ENCODE assay signal across 2 cellular contexts in the genomic region with DNA sequence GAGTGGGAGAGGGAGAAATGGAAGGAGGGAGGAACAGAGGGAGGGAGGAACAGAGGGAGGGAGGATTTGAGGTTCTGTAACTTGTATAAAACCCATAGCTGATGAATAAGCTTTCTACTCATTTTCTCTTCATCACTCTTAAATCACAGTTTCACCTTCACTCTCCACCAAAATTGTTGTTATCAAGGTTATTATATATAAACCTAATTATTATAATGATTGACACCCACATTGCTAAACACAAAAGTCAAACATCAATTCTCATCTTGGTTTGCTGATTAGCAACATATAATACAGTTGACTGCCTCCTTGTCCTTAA.
TF ChIP-seq lines count a peak whose summit lies in the region.

No MANE protein-coding gene starts in this region.

TF ChIP-seq in HepG2, 621 proteins besides CTCF, POLR2A, EP300 and RAD21:
- TF ChIP-seq ZNF562 (CRISPR knock-in tag; IDR thresholded peaks at IDR 0.05; ENCODE audit: borderline replicate concordance) = no peak
- peak; percentile 80 for TF ChIP-seq HNRNPK (IDR thresholded peaks at IDR 0.05; ENCODE audit: low read depth, low read length, poor library complexity, severe bottlenecking)
- TF ChIP-seq RORA (CRISPR knock-in tag; IDR thresholded peaks at IDR 0.05) = no peak

TF ChIP-seq in IMR-90, 13 proteins besides CTCF, POLR2A, EP300 and RAD21:
- TF ChIP-seq SMC3 (IDR thresholded peaks at IDR 0.05; ENCODE audit: low read depth, low read length) (no peak), NFE2L2 (IDR thresholded peaks at IDR 0.05; ENCODE audit: low read depth, low read length) (no peak), RCOR1 (IDR thresholded peaks at IDR 0.05; ENCODE audit: insufficient replicate concordance, low read length) (no peak), BHLHE40 (IDR thresholded peaks at IDR 0.05; ENCODE audit: low read depth, low read length) (no peak), MAFK (IDR thresholded peaks at IDR 0.05; ENCODE audit: low read depth, low read length) (no peak), RFX5 (IDR thresholded peaks at IDR 0.05; ENCODE audit: low read depth, low read length) (no peak), CHD1 (IDR thresholded peaks at IDR 0.05; ENCODE audit: low read depth, low read length) (no peak), FOS (IDR thresholded peaks at IDR 0.05; ENCODE audit: low read depth, low read length) (no peak), MAZ (IDR thresholded peaks at IDR 0.05; ENCODE audit: borderline replicate concordance, low read depth, low read length) (no peak), MXI1 (IDR thresholded peaks at IDR 0.05; ENCODE audit: borderline replicate concordance, low read depth, low read length) (no peak), CEBPB (IDR thresholded peaks at IDR 0.05; ENCODE audit: low read depth, low read length) (no peak)
- TF ChIP-seq, protein P1, sequence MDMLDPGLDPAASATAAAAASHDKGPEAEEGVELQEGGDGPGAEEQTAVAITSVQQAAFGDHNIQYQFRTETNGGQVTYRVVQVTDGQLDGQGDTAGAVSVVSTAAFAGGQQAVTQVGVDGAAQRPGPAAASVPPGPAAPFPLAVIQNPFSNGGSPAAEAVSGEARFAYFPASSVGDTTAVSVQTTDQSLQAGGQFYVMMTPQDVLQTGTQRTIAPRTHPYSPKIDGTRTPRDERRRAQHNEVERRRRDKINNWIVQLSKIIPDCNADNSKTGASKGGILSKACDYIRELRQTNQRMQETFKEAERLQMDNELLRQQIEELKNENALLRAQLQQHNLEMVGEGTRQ (IDR thresholded peaks at IDR 0.05; ENCODE audit: low read depth, low read length) = no peak
- TF ChIP-seq, protein P2, sequence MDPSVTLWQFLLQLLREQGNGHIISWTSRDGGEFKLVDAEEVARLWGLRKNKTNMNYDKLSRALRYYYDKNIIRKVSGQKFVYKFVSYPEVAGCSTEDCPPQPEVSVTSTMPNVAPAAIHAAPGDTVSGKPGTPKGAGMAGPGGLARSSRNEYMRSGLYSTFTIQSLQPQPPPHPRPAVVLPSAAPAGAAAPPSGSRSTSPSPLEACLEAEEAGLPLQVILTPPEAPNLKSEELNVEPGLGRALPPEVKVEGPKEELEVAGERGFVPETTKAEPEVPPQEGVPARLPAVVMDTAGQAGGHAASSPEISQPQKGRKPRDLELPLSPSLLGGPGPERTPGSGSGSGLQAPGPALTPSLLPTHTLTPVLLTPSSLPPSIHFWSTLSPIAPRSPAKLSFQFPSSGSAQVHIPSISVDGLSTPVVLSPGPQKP (IDR thresholded peaks at IDR 0.05; ENCODE audit: borderline replicate concordance, low read depth, low read length) = no peak
